In genomic region chr15:75542386-75542797, GRCh38 we compare ENCODE assay signal across 14 cellular contexts. TPM values are rescaled to one million over a fixed set of nuclear protein-coding genes. Genes with fewer than 3 reads are reported as not detected.
DNase-seq lines count a peak whose midpoint lies in the region; ATAC-seq and TF ChIP-seq lines count a peak whose summit lies in the region.
"Had no signal": no experiment of that assay in that cellular context is flagged by ENCODE, and none has a peak within 500 bp of the region (broad histone marks: within the 10 kb centered on the region; RNA-seq: fewer than 3 reads in every experiment).

No MANE protein-coding gene starts in this region.

- H2BK120ac ChIP-seq in mesendoderm (ENCODE audit: low read depth, low read length): no peak overlapping the region

- intact Hi-C loops in uterus (cut with DNase I; ENCODE audit: low total_unique reads): no loop called here
- intact Hi-C loops in testis (cut with DNase I; ENCODE audit: low total_unique reads): no loop called here

- 65 to 86% methylated on average over 1 to 2 of the region's 2 CpGs for WGBS in endodermal cell (ENCODE audit: insufficient coverage in 1 of 2, insufficient read length in 1 of 2), 2 experiments
- WGBS in mesendoderm (ENCODE audit: extremely low coverage, insufficient coverage, low lambda C conversion rate): no CpG with 5 or more reads among the region's 2 CpGs
- WGBS in testis, 2 donors: 37 to 55% methylated on average over 2 of the region's 2 CpGs

- TF ChIP-seq CTCF in endodermal cell (conservative IDR thresholded peaks at IDR 0.05) (no peak), uterus (IDR thresholded peaks at IDR 0.05) (no peak), testis (IDR thresholded peaks at IDR 0.05) (no peak)

- H3K27me3 Mint-ChIP-seq in endodermal cell (ENCODE audit: insufficient read depth): no peaks in the 10 kb centered on the region

- H3K36me3 Mint-ChIP-seq in endodermal cell (ENCODE audit: low read depth): peaks cover 23% of the 10 kb centered on the region

- no peak overlapping the region for H3K4ac ChIP-seq in mesendoderm (ENCODE audit: low read depth, low read length)

- H3K9me3 ChIP-seq in endodermal cell (ENCODE audit: control insufficient read depth, low read length) (no peaks in the 10 kb centered on the region), uterus (no peaks in the 10 kb centered on the region), testis (no peaks in the 10 kb centered on the region)
- H3K9me3 ChIP-seq: pancreas, SJSA1 had no signal

- no peak overlapping the region for H2AK5ac ChIP-seq in mesendoderm (ENCODE audit: low read length)

- H3K27ac ChIP-seq in endodermal cell (ENCODE audit: low read depth, low read length): no peak overlapping the region
- no peak overlapping the region for H3K27ac ChIP-seq in mesendoderm (ENCODE audit: low read depth, low read length)
- peak overlapping the region; percentile 7 to 44 for H3K27ac ChIP-seq in uterus
- peak overlapping the region in 1 of 2 donors; percentile 5 for H3K27ac ChIP-seq in testis
- H3K27ac ChIP-seq: pancreas, SJSA1 had no signal

- H3K9ac ChIP-seq in endodermal cell (ENCODE audit: extremely low read depth, low read length, poor library complexity, severe bottlenecking): no peak overlapping the region
- H3K9ac ChIP-seq in mesendoderm (ENCODE audit: low read length): no peak overlapping the region

- H3K4me1 ChIP-seq in endodermal cell (ENCODE audit: control insufficient read depth, insufficient read depth, low read length) (peaks cover 2% of the 10 kb centered on the region), mesendoderm (ENCODE audit: control insufficient read depth, low read depth, low read length) (no peaks in the 10 kb centered on the region), uterus (no peaks in the 10 kb centered on the region), testis (peaks cover 7% of the 10 kb centered on the region)
- H3K4me1 ChIP-seq: pancreas, SJSA1 had no signal

- no peak overlapping the region for H3K18ac ChIP-seq in mesendoderm (ENCODE audit: low read length)

- no peak overlapping the region for H3K4me2 ChIP-seq in mesendoderm (ENCODE audit: low read length)

- peaks cover 5% of the 10 kb centered on the region for H3K9me3 Mint-ChIP-seq in endodermal cell
- H3K9me3 Mint-ChIP-seq: activated T-helper 2 cell treated with anti-CD3 and anti-CD28 coated beads, Interferon-gamma antibody, Interleukin-2, Interleukin-4, amounts not matched to agents 10 μg/mL and 5 μg/mL and 100 μg/mL, durations not matched to agents 14 hours and 24 hours and 36 hours had no signal

- H3K27me3 ChIP-seq in endodermal cell (ENCODE audit: control insufficient read depth, insufficient read depth, low read length, poor library complexity, severe bottlenecking): no peaks in the 10 kb centered on the region
- no peaks in the 10 kb centered on the region for H3K27me3 ChIP-seq in mesendoderm (ENCODE audit: insufficient read depth, low read length, poor library complexity)
- no peaks in the 10 kb centered on the region for H3K27me3 ChIP-seq in uterus
- H3K27me3 ChIP-seq in testis: no peaks in the 10 kb centered on the region
- H3K27me3 ChIP-seq: pancreas, SJSA1 had no signal

- no peak overlapping the region for H2BK5ac ChIP-seq in mesendoderm (ENCODE audit: low read length)

- H3K23ac ChIP-seq in mesendoderm (ENCODE audit: low read length): no peak overlapping the region

- peaks cover 22% of the 10 kb centered on the region for H3K4me1 Mint-ChIP-seq in endodermal cell

- peaks cover 43% of the 10 kb centered on the region for H3K79me2 ChIP-seq in mesendoderm (ENCODE audit: control insufficient read depth, insufficient read depth, low read length)

- peaks cover 9% of the 10 kb centered on the region for H3K79me1 ChIP-seq in mesendoderm (ENCODE audit: low read length)

- H3K4me3 ChIP-seq in endodermal cell (ENCODE audit: low read length) (no peak overlapping the region), mesendoderm (ENCODE audit: low read length) (no peak overlapping the region), uterus (no peak overlapping the region), testis (no peak overlapping the region)
- H3K4me3 ChIP-seq: pancreas, SJSA1 had no signal

- H3K36me3 ChIP-seq in endodermal cell (ENCODE audit: control insufficient read depth, insufficient read depth, low read length) (peaks cover 9% of the 10 kb centered on the region), mesendoderm (ENCODE audit: control insufficient read depth, insufficient read depth, low read length) (no peaks in the 10 kb centered on the region), uterus (no peaks in the 10 kb centered on the region), testis (ENCODE audit: low read depth, missing control alignments) (no peaks in the 10 kb centered on the region)
- H3K36me3 ChIP-seq: pancreas had no signal

- no peak for ATAC-seq in GM21381 (IDR thresholded peaks at IDR 0.05; ENCODE audit: unreplicated experiment)

- H4K5ac ChIP-seq in mesendoderm (ENCODE audit: low read length): no peak overlapping the region

- no peak overlapping the region for H3K27ac Mint-ChIP-seq in endodermal cell

- H4K8ac ChIP-seq in mesendoderm (ENCODE audit: low read depth, low read length): no peak overlapping the region

- no peak overlapping the region for H3K56ac ChIP-seq in mesendoderm (ENCODE audit: low read length)

- TF ChIP-seq POLR2A in uterus (IDR thresholded peaks at IDR 0.05) (no peak), testis (IDR thresholded peaks at IDR 0.05) (no peak)

- H3K4me3 Mint-ChIP-seq in endodermal cell: no peak overlapping the region

- H2BK15ac ChIP-seq in mesendoderm (replicated peaks; ENCODE audit: low read depth): no peak overlapping the region

- DNase-seq in OCI-M1 (lab: John Stamatoyannopoulos, UW) (peak; percentile 44), endodermal cell (peak; percentile 44), mesendoderm (peak; percentile 49), uterus (no peak), A172 (ENCODE audit: low spot score) (no peak), testis (no peak)
- DNase-seq: activated CD4-positive, alpha-beta T cell treated with anti-CD3 and anti-CD28 coated beads for 48 hours; DMS 273 treated with DMSO at 0.1 percent for 48 hours; NCI-H524; pancreas; stimulated activated CD4-positive, alpha-beta T cell treated with anti-CD3 and anti-CD28 coated beads, Interleukin-4, amount 100 ng/mL, for 4 hours had no signal

RNA-seq across cellular contexts. Expression of gene PTPN9, which starts 36.7 kb away (rescaled TPM):
- 10 to 100 TPM; 49.1 to 53.5 TPM for total RNA-seq in endodermal cell
- 30.5 TPM for polyA plus RNA-seq in endodermal cell (2013, experiment 1 of 2)
- polyA plus RNA-seq in endodermal cell (2013, experiment 2 of 2): 29.3 TPM
- 33.3 TPM for polyA plus RNA-seq in mesendoderm (2013, experiment 1 of 2)
- polyA plus RNA-seq in mesendoderm (2013, experiment 2 of 2): 33.4 TPM
- total RNA-seq in uterus: 10 to 100 TPM in 2 of 4 donors, 1 to 10 TPM in 2; 5.6 to 33.0 (median 18.9) TPM
- 19.2 and 21.1 TPM in 2 replicates for total RNA-seq in A172 (2014; rRNA removed; shearing (Covaris generic))
- total RNA-seq in testis: 10 to 100 TPM; 14.1 to 16.3 TPM
- 20.3 TPM for polyA plus RNA-seq in testis (ENCODE audit: insufficient read depth, low read depth, low replicate concordance)

Comparison
In these comparisons a context has a peak if more than half of its experiments do, and no peak if none do; other contexts are left out.
1. DNase-seq: peak in OCI-M1 (single experiment), endodermal cell (single experiment) and mesendoderm (single experiment); none in uterus (0 of 2), A172 (single experiment) and testis (single experiment).
2. H3K27ac ChIP-seq: peak in uterus (2 of 2); none in endodermal cell (single experiment) and mesendoderm (single experiment).